20 cellular contexts compared by ENCODE assay signal in the genomic region with DNA sequence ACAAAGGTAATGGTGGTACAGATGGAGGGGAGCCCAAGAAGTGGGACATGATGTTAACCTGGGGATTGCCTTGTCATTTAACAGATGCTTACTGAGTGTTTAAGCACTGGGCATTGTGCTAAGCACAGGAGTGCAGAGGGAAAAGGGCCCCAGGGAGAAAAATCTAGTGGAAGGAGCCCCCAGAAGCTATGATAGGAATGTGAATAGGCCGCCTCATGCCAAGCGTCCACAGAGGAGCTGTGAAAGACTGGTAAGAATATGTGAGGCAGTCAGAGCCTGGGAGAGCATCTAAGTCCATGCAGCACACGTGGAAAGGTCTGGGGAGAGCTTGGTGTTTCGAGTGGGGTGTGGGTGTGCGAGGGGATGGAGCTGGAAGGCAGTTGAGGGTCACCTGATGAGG. TPM values are rescaled to one million over a fixed set of nuclear protein-coding genes. Genes with fewer than 3 reads are reported as not detected.
DNase-seq lines count a peak whose midpoint lies in the region; ATAC-seq and TF ChIP-seq lines count a peak whose summit lies in the region.
"Had no signal": no experiment of that assay in that cellular context is flagged by ENCODE, and none has a peak within 500 bp of the region (broad histone marks: within the 10 kb centered on the region; RNA-seq: fewer than 3 reads in every experiment).

No MANE protein-coding gene starts in this region.

- no peaks in the 10 kb centered on the region for H3K9me3 ChIP-seq in smooth muscle cell (replicated peaks; ENCODE audit: low read depth)
- H3K9me3 ChIP-seq: upper lobe of right lung had no signal

- H3K36me3 ChIP-seq in smooth muscle cell (ENCODE audit: low read depth): peaks cover 14% of the 10 kb centered on the region

- peaks cover 5% of the 10 kb centered on the region for H3K9me3 Mint-ChIP-seq in WTC11
- H3K9me3 Mint-ChIP-seq in glutamatergic neuron (ENCODE audit: unreplicated experiment): peaks cover 13% of the 10 kb centered on the region
- peaks cover 3% of the 10 kb centered on the region for H3K9me3 Mint-ChIP-seq in Calu3 (ENCODE audit: low read depth, unreplicated experiment)

- peaks cover 17% of the 10 kb centered on the region for H3F3A ChIP-seq in smooth muscle cell (ENCODE audit: low read depth)

- no TSS peak for BruUV-seq in Calu3 (replicated peaks; lab: Mats Ljungman, UMichigan)

- no peak for ATAC-seq in WTC11
- no peak for ATAC-seq in HG02610 (IDR thresholded peaks at IDR 0.05; ENCODE audit: unreplicated experiment)
- ATAC-seq in HG02588 (IDR thresholded peaks at IDR 0.05; ENCODE audit: unreplicated experiment): no peak
- ATAC-seq: left lobe of liver; naive thymus-derived CD4-positive, alpha-beta T cell; upper lobe of right lung had no signal

- TF ChIP-seq CTCF in WTC11 (IDR thresholded peaks at IDR 0.05) (no peak), glutamatergic neuron (IDR thresholded peaks at IDR 0.05; ENCODE audit: partially characterized antibody, unreplicated experiment) (no peak), smooth muscle cell (IDR thresholded peaks at IDR 0.05; ENCODE audit: borderline replicate concordance, insufficient read depth, poor library complexity, severe bottlenecking) (no peak), Calu3 (IDR thresholded peaks at IDR 0.05; ENCODE audit: unreplicated experiment) (no peak)

- intact Hi-C loops in Calu3 (cut with micrococcal nuclease; ENCODE audit: unreplicated experiment): no loop called here

- POLR2A ChIA-PET in WTC11 (lab: Charles Lee): interaction anchor here (0.6 to 0.9 kb wide), 5 partner anchors 19 to 41 kb away, joined by 3 to 7 read pairs (median 5); no protein-coding TSS in a partner anchor

- H2AFZ ChIP-seq in smooth muscle cell (ENCODE audit: low read depth): no peak overlapping the region

- peaks cover 37% of the 10 kb centered on the region for H3K4me1 ChIP-seq in smooth muscle cell (ENCODE audit: low read depth)

- DNase-seq in EL: peak; percentile 86
- no peak for DNase-seq in WTC11 (ENCODE audit: low spot score)
- DNase-seq in glutamatergic neuron: no peak
- DNase-seq in smooth muscle cell (lab: John Stamatoyannopoulos, UW; ENCODE audit: unreplicated experiment): no peak
- no peak for DNase-seq in Calu3
- no peak for DNase-seq in activated CD4-positive, alpha-beta T cell treated with anti-CD3 and anti-CD28 coated beads, Interleukin-2, amount 50 U/mL, for 48 hours
- DNase-seq: activated CD4-positive, alpha-beta T cell treated with anti-CD3 and anti-CD28 coated beads for 48 hours; AML-193; dermis blood vessel endothelial cell; GOT3; naive thymus-derived CD4-positive, alpha-beta T cell; NCI-H2171; Right ventricle myocardium superior; stimulated activated CD4-positive, alpha-beta T cell treated with anti-CD3 and anti-CD28 coated beads, Interleukin-2, amount 100 ng/mL, for 24 hours; T-helper 9 cell; upper lobe of right lung had no signal

- no peak overlapping the region for H3K27ac ChIP-seq in smooth muscle cell (ENCODE audit: low read depth)

- no peak overlapping the region for H3K9ac ChIP-seq in smooth muscle cell (ENCODE audit: low read depth)

- H3K4me3 ChIP-seq in smooth muscle cell: no peak overlapping the region
- H3K4me3 ChIP-seq: upper lobe of right lung had no signal

- H3K27me3 ChIP-seq in smooth muscle cell (ENCODE audit: low read depth): no peaks in the 10 kb centered on the region
- H3K27me3 ChIP-seq: upper lobe of right lung had no signal

- H4K20me1 ChIP-seq in smooth muscle cell (ENCODE audit: low read depth): peaks cover 39% of the 10 kb centered on the region

- H3K4me1 Mint-ChIP-seq in WTC11: peaks cover 85% of the 10 kb centered on the region
- peaks cover 58% of the 10 kb centered on the region for H3K4me1 Mint-ChIP-seq in glutamatergic neuron (ENCODE audit: low read depth, unreplicated experiment)
- peaks cover 53% of the 10 kb centered on the region for H3K4me1 Mint-ChIP-seq in Calu3 (ENCODE audit: low read depth, unreplicated experiment)

- peak overlapping the region; percentile 19 for H3K4me2 ChIP-seq in smooth muscle cell

- H3K27me3 Mint-ChIP-seq in WTC11 (ENCODE audit: low read depth) (no peaks in the 10 kb centered on the region), glutamatergic neuron (ENCODE audit: unreplicated experiment) (peaks cover 9% of the 10 kb centered on the region), Calu3 (ENCODE audit: unreplicated experiment) (no peaks in the 10 kb centered on the region)
- H3K27me3 Mint-ChIP-seq: IgD-negative memory B cell had no signal

- H3K27ac Mint-ChIP-seq in WTC11 (peak overlapping the region; percentile 69), glutamatergic neuron (ENCODE audit: unreplicated experiment) (no peak overlapping the region), Calu3 (ENCODE audit: unreplicated experiment) (no peak overlapping the region)
- H3K27ac Mint-ChIP-seq: naive thymus-derived CD4-positive, alpha-beta T cell had no signal

- WGBS in smooth muscle cell (ENCODE audit: low lambda C conversion rate): 56% methylated on average over 5 of the region's 5 CpGs

- no peak overlapping the region for H3K4me3 Mint-ChIP-seq in WTC11
- H3K4me3 Mint-ChIP-seq in glutamatergic neuron (ENCODE audit: unreplicated experiment): peak overlapping the region; percentile 48
- H3K4me3 Mint-ChIP-seq in Calu3 (ENCODE audit: low read depth, unreplicated experiment): no peak overlapping the region
- H3K4me3 Mint-ChIP-seq: IgD-negative memory B cell; naive thymus-derived CD4-positive, alpha-beta T cell had no signal

- H3K36me3 Mint-ChIP-seq in WTC11 (peaks cover 84% of the 10 kb centered on the region), glutamatergic neuron (ENCODE audit: unreplicated experiment) (peaks cover 26% of the 10 kb centered on the region), Calu3 (ENCODE audit: insufficient read depth, unreplicated experiment) (peaks cover 70% of the 10 kb centered on the region)

- CTCF ChIA-PET in WTC11 (lab: Charles Lee) (interaction anchor here (1.2 kb wide), 1 partner anchor 88 kb away, joined by 6 read pairs; no protein-coding TSS in a partner anchor), Calu3 (lab: Charles Lee) (interaction anchor here (0.6 to 0.7 kb wide), 2 partner anchors 11 to 85 kb away, joined by 3 to 6 read pairs; no protein-coding TSS in a partner anchor)

- peaks cover 96% of the 10 kb centered on the region for H3K79me2 ChIP-seq in smooth muscle cell (ENCODE audit: low read depth)

TF ChIP-seq in WTC11, 78 proteins besides CTCF, POLR2A, EP300 and RAD21:
- TF ChIP-seq FOXP1 (CRISPR knock-in tag; IDR thresholded peaks at IDR 0.05; ENCODE audit: borderline replicate concordance): no peak
- TF ChIP-seq ZBTB21 (CRISPR knock-in tag; IDR thresholded peaks at IDR 0.05; ENCODE audit: borderline replicate concordance): no peak
- no peak for TF ChIP-seq ZNF219 (CRISPR knock-in tag; IDR thresholded peaks at IDR 0.05; ENCODE audit: borderline replicate concordance)
- TF ChIP-seq, protein P1, sequence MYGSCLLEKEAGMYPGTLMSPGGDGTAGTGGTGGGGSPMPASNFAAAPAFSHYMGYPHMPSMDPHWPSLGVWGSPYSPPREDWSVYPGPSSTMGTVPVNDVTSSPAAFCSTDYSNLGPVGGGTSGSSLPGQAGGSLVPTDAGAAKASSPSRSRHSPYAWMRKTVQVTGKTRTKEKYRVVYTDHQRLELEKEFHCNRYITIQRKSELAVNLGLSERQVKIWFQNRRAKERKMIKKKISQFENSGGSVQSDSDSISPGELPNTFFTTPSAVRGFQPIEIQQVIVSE (CRISPR knock-in tag; IDR thresholded peaks at IDR 0.05; ENCODE audit: borderline replicate concordance): no peak
- TF ChIP-seq SOX15 (CRISPR knock-in tag; IDR thresholded peaks at IDR 0.05): no peak
- no peak for TF ChIP-seq TEAD1 (CRISPR knock-in tag; IDR thresholded peaks at IDR 0.05)
- TF ChIP-seq, protein P2, sequence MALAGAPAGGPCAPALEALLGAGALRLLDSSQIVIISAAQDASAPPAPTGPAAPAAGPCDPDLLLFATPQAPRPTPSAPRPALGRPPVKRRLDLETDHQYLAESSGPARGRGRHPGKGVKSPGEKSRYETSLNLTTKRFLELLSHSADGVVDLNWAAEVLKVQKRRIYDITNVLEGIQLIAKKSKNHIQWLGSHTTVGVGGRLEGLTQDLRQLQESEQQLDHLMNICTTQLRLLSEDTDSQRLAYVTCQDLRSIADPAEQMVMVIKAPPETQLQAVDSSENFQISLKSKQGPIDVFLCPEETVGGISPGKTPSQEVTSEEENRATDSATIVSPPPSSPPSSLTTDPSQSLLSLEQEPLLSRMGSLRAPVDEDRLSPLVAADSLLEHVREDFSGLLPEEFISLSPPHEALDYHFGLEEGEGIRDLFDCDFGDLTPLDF (CRISPR knock-in tag; IDR thresholded peaks at IDR 0.05): no peak
- TF ChIP-seq ZNF423 (CRISPR knock-in tag; IDR thresholded peaks at IDR 0.05): no peak
TF ChIP-seq in WTC11: peak in this region for 0.

RNA-seq across cellular contexts. Expression of gene ZNF532, which starts 5.5 kb away (rescaled TPM):
- total RNA-seq in WTC11 (2021): 171 to 185 TPM (median 181 TPM) in 3 replicates
- total RNA-seq in glutamatergic neuron (ENCODE audit: unreplicated experiment): 217 TPM
- total RNA-seq in smooth muscle cell: 126 and 133 TPM in 2 replicates
- polyA plus RNA-seq in smooth muscle cell: 31.6 and 39.8 TPM in 2 replicates
- 124 and 150 TPM in 2 replicates for total RNA-seq in Calu3 (2022)
